8 cellular contexts compared by ENCODE assay signal in the genomic region with DNA sequence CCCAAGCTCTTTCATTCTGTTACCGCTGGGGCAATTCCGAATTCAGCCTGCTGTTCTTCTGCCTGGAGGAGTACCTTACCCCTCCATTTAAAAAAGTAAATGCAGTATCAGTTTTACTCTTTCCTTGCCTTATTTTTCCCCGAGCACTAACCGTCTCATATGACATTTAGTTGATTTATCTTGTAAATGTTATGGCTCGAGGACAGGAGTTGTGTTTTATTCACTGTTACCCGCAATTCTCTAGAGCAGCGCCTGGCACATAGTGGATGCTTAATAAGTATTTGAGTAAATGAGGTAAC. TPM values are rescaled to one million over a fixed set of nuclear protein-coding genes. Genes with fewer than 3 reads are reported as not detected.
DNase-seq lines count a peak whose midpoint lies in the region; ATAC-seq and TF ChIP-seq lines count a peak whose summit lies in the region.

No MANE protein-coding gene starts in this region.

- DNase-seq in SHP77 treated with DMSO at 0.1 percent for 48 hours (lab: John Stamatoyannopoulos, UW) (peak; percentile 42), SHP77 (lab: John Stamatoyannopoulos, UW) (no peak), coronary artery (ENCODE audit: low spot score) (no peak), progenitor cell of endocrine pancreas (ENCODE audit: low spot score, unreplicated experiment) (no peak), occipital lobe (lab: John Stamatoyannopoulos, UW) (no peak), SIG-M5 treated with dmso at 0.1 percent for 504 hours (lab: John Stamatoyannopoulos, UW; ENCODE audit: unreplicated experiment) (no peak)

- TF ChIP-seq CTCF in coronary artery (IDR thresholded peaks at IDR 0.05) (no peak), progenitor cell of endocrine pancreas (IDR thresholded peaks at IDR 0.05; ENCODE audit: unreplicated experiment) (peak; percentile 45)

- peak overlapping the region; percentile 100 for H3K27ac Mint-ChIP-seq in progenitor cell of endocrine pancreas

- ATAC-seq in HG03558 (IDR thresholded peaks at IDR 0.05; ENCODE audit: extremely low read depth, unreplicated experiment) (peak; percentile 2), GM18873 (IDR thresholded peaks at IDR 0.05; ENCODE audit: low FRiP score, unreplicated experiment) (no peak)

- H3K4me3 ChIP-seq in coronary artery = peak overlapping the region; percentile 97

- H3K36me3 Mint-ChIP-seq in progenitor cell of endocrine pancreas (ENCODE audit: insufficient read depth) = peaks cover 5% of the 10 kb centered on the region

- H3K4me1 Mint-ChIP-seq in progenitor cell of endocrine pancreas (ENCODE audit: low read depth) = peaks cover 30% of the 10 kb centered on the region

- H3K4me3 Mint-ChIP-seq in progenitor cell of endocrine pancreas (ENCODE audit: low read depth) = peak overlapping the region; percentile 97

- peaks cover 9% of the 10 kb centered on the region for H3K27me3 Mint-ChIP-seq in progenitor cell of endocrine pancreas

- no peaks in the 10 kb centered on the region for H3K9me3 Mint-ChIP-seq in progenitor cell of endocrine pancreas (ENCODE audit: low read depth)

- H3K27ac ChIP-seq in coronary artery = peak overlapping the region in 1 of 2 donors; percentile 42

RNA-seq across cellular contexts. Expression of gene TADA1, which starts 0.4 kb away (rescaled TPM):
- total RNA-seq in progenitor cell of endocrine pancreas (18.0 and 21.5 TPM in 2 replicates), occipital lobe (51.3 TPM)

RNA-seq across cellular contexts. Expression of gene POGK, which starts 37.2 kb away (rescaled TPM):
- total RNA-seq in progenitor cell of endocrine pancreas (49.9 and 53.6 TPM in 2 replicates), occipital lobe (63.2 TPM)
